2 cellular contexts compared by ENCODE assay signal in the genomic region with DNA sequence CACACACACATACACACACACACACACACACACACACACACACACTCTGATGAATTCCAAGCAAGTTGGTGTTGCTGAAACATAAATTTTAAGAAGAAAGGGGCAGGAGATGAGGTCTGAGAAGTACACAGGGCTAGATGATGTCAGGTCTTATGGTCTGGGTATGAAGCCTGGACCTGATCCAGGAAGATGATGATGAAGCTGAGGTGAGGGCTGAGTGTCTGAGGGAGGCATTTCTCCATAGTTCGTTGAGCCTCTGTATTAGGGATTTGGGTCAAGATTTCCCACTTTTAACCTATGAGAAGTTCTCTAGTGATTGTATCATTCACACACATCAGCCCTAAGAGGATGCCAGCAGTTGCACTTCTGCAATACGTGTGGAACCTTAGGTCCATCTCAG.
TF ChIP-seq lines count a peak whose summit lies in the region.

No MANE protein-coding gene starts in this region.

TF ChIP-seq in GM12891, 5 proteins besides CTCF, POLR2A, EP300 and RAD21:
- 0 out of 2 replicates have a peak, but pooled peaks have one; percentile 12 for TF ChIP-seq SPI1 (IDR thresholded peaks at IDR 0.05; ENCODE audit: low read depth, low read length)
- no peak for TF ChIP-seq POLR2AphosphoS5 (IDR thresholded peaks at IDR 0.05; ENCODE audit: low read depth, low read length)
- TF ChIP-seq POU2F2 (IDR thresholded peaks at IDR 0.05; ENCODE audit: low read depth, low read length): no peak

TF ChIP-seq in K562, 482 proteins besides CTCF, POLR2A, EP300 and RAD21 (continued from another document):
- TF ChIP-seq ZNF766 (CRISPR knock-in tag; conservative IDR thresholded peaks at IDR 0.05) (no peak), NFIC (IDR thresholded peaks at IDR 0.05) (peak; percentile 40; the same call in 1 of the 2 replicates), ZNF551 (CRISPR knock-in tag; IDR thresholded peaks at IDR 0.05) (no peak), RCOR1 (IDR thresholded peaks at IDR 0.05; ENCODE audit: borderline replicate concordance in 1 of 2, low read depth in 2 of 2, low read length in 2 of 2) (no peak), IFI16 (CRISPR knock-in tag; IDR thresholded peaks at IDR 0.05) (no peak), SRSF9 (IDR thresholded peaks at IDR 0.05; ENCODE audit: borderline replicate concordance, low read depth, low read length) (no peak)
- TF ChIP-seq, protein P1, sequence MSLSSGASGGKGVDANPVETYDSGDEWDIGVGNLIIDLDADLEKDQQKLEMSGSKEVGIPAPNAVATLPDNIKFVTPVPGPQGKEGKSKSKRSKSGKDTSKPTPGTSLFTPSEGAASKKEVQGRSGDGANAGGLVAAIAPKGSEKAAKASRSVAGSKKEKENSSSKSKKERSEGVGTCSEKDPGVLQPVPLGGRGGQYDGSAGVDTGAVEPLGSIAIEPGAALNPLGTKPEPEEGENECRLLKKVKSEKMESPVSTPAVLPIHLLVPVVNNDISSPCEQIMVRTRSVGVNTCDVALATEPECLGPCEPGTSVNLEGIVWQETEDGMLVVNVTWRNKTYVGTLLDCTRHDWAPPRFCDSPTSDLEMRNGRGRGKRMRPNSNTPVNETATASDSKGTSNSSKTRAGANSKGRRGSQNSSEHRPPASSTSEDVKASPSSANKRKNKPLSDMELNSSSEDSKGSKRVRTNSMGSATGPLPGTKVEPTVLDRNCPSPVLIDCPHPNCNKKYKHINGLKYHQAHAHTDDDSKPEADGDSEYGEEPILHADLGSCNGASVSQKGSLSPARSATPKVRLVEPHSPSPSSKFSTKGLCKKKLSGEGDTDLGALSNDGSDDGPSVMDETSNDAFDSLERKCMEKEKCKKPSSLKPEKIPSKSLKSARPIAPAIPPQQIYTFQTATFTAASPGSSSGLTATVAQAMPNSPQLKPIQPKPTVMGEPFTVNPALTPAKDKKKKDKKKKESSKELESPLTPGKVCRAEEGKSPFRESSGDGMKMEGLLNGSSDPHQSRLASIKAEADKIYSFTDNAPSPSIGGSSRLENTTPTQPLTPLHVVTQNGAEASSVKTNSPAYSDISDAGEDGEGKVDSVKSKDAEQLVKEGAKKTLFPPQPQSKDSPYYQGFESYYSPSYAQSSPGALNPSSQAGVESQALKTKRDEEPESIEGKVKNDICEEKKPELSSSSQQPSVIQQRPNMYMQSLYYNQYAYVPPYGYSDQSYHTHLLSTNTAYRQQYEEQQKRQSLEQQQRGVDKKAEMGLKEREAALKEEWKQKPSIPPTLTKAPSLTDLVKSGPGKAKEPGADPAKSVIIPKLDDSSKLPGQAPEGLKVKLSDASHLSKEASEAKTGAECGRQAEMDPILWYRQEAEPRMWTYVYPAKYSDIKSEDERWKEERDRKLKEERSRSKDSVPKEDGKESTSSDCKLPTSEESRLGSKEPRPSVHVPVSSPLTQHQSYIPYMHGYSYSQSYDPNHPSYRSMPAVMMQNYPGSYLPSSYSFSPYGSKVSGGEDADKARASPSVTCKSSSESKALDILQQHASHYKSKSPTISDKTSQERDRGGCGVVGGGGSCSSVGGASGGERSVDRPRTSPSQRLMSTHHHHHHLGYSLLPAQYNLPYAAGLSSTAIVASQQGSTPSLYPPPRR (CRISPR knock-in tag; IDR thresholded peaks at IDR 0.05; ENCODE audit: borderline replicate concordance): no peak
